ENCODE assay signal across 1 cellular context in the genomic region with DNA sequence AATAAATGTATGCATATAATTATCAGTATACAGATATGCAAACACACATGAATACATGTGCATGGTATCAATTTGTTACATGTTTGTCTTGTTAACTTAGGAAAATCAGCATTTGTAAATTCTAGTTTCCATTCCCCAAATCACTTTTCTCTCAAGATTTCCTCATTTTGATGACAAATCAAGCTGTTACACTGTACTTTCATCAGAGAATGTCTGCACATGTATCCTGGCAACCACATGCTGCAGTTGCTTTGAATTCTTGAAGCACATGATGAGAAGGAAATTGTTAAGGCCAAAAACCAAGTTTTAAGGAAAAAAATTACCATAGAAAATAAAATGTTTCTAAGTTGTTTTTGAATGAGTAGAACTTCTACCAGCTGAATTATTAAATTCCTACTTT.
TF ChIP-seq lines count a peak whose summit lies in the region.

No MANE protein-coding gene starts in this region.

TF ChIP-seq in HepG2, 621 proteins besides CTCF, POLR2A, EP300 and RAD21 (continued from another document):
- TF ChIP-seq SKIL (CRISPR knock-in tag; IDR thresholded peaks at IDR 0.05; ENCODE audit: borderline replicate concordance) (no peak), KLF15 (CRISPR knock-in tag; IDR thresholded peaks at IDR 0.05; ENCODE audit: borderline replicate concordance) (no peak), IRF9 (CRISPR knock-in tag; IDR thresholded peaks at IDR 0.05; ENCODE audit: borderline replicate concordance) (no peak), MAZ (IDR thresholded peaks at IDR 0.05; ENCODE audit: borderline replicate concordance, low read depth, low read length) (no peak), MAZ (CRISPR knock-in tag; IDR thresholded peaks at IDR 0.05; ENCODE audit: low read depth) (no peak), GTF2F1 (IDR thresholded peaks at IDR 0.05; ENCODE audit: low read length) (no peak), ZNF34 (CRISPR knock-in tag; IDR thresholded peaks at IDR 0.05; ENCODE audit: borderline replicate concordance) (no peak), ZNF678 (CRISPR knock-in tag; IDR thresholded peaks at IDR 0.05) (no peak), ARNT2 (CRISPR knock-in tag; IDR thresholded peaks at IDR 0.05; ENCODE audit: low read depth) (no peak), NFKBIZ (CRISPR knock-in tag; IDR thresholded peaks at IDR 0.05) (no peak)
TF ChIP-seq in HepG2: peak in this region for 0.
